8 cellular contexts compared by ENCODE assay signal in the genomic region with DNA sequence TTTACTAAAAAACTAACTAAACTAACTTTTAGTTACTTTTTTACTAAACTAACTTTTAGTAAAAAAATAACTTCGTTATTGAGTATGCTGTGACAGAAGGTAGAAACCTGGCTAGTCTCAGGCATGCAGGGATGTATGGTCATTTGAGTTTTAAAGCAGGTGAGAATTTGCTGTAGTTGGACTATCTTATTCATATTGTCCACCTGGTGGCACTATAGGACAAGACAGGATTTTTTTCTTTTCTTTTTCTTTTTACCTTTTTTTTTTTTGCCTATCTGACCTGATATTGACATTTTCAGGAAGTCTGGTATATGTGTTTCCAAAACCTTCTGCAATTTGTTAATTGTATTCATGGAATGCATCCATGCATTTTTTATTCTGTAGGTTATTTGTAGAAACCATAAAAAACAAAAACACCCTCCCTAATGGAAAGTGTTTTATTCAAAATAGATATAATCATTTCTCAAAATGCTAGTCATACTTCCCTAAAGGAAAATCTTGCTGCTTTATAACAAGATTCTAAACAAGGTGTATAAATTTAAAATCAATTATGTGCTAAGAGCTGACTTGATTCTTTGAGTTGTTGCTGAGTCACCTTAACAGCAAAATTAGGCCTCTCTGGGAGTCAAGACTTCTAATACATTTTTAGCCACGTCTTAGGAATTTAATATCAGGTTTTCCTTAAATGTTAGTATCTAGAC.
DNase-seq lines count a peak whose midpoint lies in the region; ATAC-seq, FAIRE-seq and TF ChIP-seq lines count a peak whose summit lies in the region.

No MANE protein-coding gene starts in this region.

- ATAC-seq in GM23338 (peak; percentile 34; the same call in 1 of the 3 replicates), pancreas (peak in 3 of 4 donors; percentile 75 to 82 (median 81))
- ATAC-seq in activated CD4-positive, CD25-positive, alpha-beta regulatory T cell treated with anti-CD3 and anti-CD28 coated beads, Interleukin-2, amount 50 U/mL, for 24 hours: no peak

- no peak overlapping the region for H2AFZ ChIP-seq in GM23338

- H3K27me3 ChIP-seq in GM23338 (ENCODE audit: insufficient read depth): no peaks in the 10 kb centered on the region
- H3K27me3 ChIP-seq in pancreas: no peaks in the 10 kb centered on the region

- DNase-seq in CD14-positive monocyte (ENCODE audit: low spot score) (no peak), GM23338 (ENCODE audit: low spot score) (peak; percentile 76), NCI-H2081 treated with DMSO at 0.1 percent for 48 hours (lab: John Stamatoyannopoulos, UW) (peak; percentile 44), cerebellar cortex (ENCODE audit: low spot score) (peak; percentile 57), pancreas (no peak), DMS79 (lab: John Stamatoyannopoulos, UW) (no peak), COLO668 (lab: John Stamatoyannopoulos, UW; ENCODE audit: unreplicated experiment) (no peak)

- H3K4me3 ChIP-seq in GM23338: no peak overlapping the region
- no peak overlapping the region for H3K4me3 ChIP-seq in pancreas

- no peaks in the 10 kb centered on the region for H3K9me3 Mint-ChIP-seq in CD14-positive monocyte
- peaks cover 9% of the 10 kb centered on the region; the same call in 1 of the 3 replicates for H3K9me3 Mint-ChIP-seq in GM23338

- peaks cover 0 to 4% (median 0%) of the 10 kb centered on the region in 3 donors for H3K27me3 Mint-ChIP-seq in CD14-positive monocyte (ENCODE audit: low read depth in 3 of 3)
- H3K27me3 Mint-ChIP-seq in GM23338 (ENCODE audit: insufficient read depth, low read depth, poor library complexity): no peaks in the 10 kb centered on the region

- H3K4me2 ChIP-seq in GM23338: no peak overlapping the region

- no peak overlapping the region for H3K27ac Mint-ChIP-seq in CD14-positive monocyte
- H3K27ac Mint-ChIP-seq in GM23338: no peak overlapping the region

- H3K4me1 ChIP-seq in GM23338 (ENCODE audit: insufficient read depth) (no peaks in the 10 kb centered on the region), pancreas (peaks cover 0 to 14% (median 0%) of the 10 kb centered on the region in 3 donors)

- no peaks in the 10 kb centered on the region for H3K9me2 ChIP-seq in GM23338 (ENCODE audit: insufficient read depth)

- peak; percentile 8 for TF ChIP-seq CTCF in CD14-positive monocyte (IDR thresholded peaks at IDR 0.05)
- peak; percentile 62 to 63 for TF ChIP-seq CTCF in GM23338 (conservative IDR thresholded peaks at IDR 0.05; ENCODE audit: low read depth in 2 of 2)
- TF ChIP-seq CTCF in pancreas (IDR thresholded peaks at IDR 0.05): peak in 3 of 4 donors; percentile 33 to 41 (median 36)

- H3K27ac ChIP-seq in GM23338 (ENCODE audit: low read depth): no peak overlapping the region
- H3K27ac ChIP-seq in pancreas: no peak overlapping the region

- H3F3A ChIP-seq in GM23338 (replicated peaks; ENCODE audit: low read depth): no peaks in the 10 kb centered on the region

- H3K36me3 Mint-ChIP-seq in CD14-positive monocyte (no peaks in the 10 kb centered on the region), GM23338 (ENCODE audit: low read depth) (no peaks in the 10 kb centered on the region)

- H4K20me1 ChIP-seq in GM23338 (replicated peaks; ENCODE audit: insufficient read depth): no peaks in the 10 kb centered on the region

- peak; percentile 39 for FAIRE-seq in pancreas (lab: Jason Lieb, UNC)

- 19 to 22% methylated on average over 2 of the region's 2 CpGs for WGBS in pancreas, 2 donors

- H3K9me3 ChIP-seq in pancreas: no peaks in the 10 kb centered on the region

- H3K36me3 ChIP-seq in GM23338 (ENCODE audit: insufficient read depth) (no peaks in the 10 kb centered on the region), pancreas (no peaks in the 10 kb centered on the region)

- H3K4me3 Mint-ChIP-seq in CD14-positive monocyte (no peak overlapping the region), GM23338 (no peak overlapping the region)

- intact Hi-C loops in CD14-positive monocyte (cut with micrococcal nuclease): no loop called here
- intact Hi-C loops in pancreas (cut with DNase I): no loop called here

- H3K79me2 ChIP-seq in GM23338 (replicated peaks; ENCODE audit: insufficient read depth): no peaks in the 10 kb centered on the region

- H3K4me1 Mint-ChIP-seq in CD14-positive monocyte (no peaks in the 10 kb centered on the region), GM23338 (peaks cover 2% of the 10 kb centered on the region; the same call in 1 of the 3 replicates)

TF ChIP-seq in GM23338, 12 proteins besides CTCF, POLR2A, EP300 and RAD21 (continues in another document):
- TF ChIP-seq, protein P1, sequence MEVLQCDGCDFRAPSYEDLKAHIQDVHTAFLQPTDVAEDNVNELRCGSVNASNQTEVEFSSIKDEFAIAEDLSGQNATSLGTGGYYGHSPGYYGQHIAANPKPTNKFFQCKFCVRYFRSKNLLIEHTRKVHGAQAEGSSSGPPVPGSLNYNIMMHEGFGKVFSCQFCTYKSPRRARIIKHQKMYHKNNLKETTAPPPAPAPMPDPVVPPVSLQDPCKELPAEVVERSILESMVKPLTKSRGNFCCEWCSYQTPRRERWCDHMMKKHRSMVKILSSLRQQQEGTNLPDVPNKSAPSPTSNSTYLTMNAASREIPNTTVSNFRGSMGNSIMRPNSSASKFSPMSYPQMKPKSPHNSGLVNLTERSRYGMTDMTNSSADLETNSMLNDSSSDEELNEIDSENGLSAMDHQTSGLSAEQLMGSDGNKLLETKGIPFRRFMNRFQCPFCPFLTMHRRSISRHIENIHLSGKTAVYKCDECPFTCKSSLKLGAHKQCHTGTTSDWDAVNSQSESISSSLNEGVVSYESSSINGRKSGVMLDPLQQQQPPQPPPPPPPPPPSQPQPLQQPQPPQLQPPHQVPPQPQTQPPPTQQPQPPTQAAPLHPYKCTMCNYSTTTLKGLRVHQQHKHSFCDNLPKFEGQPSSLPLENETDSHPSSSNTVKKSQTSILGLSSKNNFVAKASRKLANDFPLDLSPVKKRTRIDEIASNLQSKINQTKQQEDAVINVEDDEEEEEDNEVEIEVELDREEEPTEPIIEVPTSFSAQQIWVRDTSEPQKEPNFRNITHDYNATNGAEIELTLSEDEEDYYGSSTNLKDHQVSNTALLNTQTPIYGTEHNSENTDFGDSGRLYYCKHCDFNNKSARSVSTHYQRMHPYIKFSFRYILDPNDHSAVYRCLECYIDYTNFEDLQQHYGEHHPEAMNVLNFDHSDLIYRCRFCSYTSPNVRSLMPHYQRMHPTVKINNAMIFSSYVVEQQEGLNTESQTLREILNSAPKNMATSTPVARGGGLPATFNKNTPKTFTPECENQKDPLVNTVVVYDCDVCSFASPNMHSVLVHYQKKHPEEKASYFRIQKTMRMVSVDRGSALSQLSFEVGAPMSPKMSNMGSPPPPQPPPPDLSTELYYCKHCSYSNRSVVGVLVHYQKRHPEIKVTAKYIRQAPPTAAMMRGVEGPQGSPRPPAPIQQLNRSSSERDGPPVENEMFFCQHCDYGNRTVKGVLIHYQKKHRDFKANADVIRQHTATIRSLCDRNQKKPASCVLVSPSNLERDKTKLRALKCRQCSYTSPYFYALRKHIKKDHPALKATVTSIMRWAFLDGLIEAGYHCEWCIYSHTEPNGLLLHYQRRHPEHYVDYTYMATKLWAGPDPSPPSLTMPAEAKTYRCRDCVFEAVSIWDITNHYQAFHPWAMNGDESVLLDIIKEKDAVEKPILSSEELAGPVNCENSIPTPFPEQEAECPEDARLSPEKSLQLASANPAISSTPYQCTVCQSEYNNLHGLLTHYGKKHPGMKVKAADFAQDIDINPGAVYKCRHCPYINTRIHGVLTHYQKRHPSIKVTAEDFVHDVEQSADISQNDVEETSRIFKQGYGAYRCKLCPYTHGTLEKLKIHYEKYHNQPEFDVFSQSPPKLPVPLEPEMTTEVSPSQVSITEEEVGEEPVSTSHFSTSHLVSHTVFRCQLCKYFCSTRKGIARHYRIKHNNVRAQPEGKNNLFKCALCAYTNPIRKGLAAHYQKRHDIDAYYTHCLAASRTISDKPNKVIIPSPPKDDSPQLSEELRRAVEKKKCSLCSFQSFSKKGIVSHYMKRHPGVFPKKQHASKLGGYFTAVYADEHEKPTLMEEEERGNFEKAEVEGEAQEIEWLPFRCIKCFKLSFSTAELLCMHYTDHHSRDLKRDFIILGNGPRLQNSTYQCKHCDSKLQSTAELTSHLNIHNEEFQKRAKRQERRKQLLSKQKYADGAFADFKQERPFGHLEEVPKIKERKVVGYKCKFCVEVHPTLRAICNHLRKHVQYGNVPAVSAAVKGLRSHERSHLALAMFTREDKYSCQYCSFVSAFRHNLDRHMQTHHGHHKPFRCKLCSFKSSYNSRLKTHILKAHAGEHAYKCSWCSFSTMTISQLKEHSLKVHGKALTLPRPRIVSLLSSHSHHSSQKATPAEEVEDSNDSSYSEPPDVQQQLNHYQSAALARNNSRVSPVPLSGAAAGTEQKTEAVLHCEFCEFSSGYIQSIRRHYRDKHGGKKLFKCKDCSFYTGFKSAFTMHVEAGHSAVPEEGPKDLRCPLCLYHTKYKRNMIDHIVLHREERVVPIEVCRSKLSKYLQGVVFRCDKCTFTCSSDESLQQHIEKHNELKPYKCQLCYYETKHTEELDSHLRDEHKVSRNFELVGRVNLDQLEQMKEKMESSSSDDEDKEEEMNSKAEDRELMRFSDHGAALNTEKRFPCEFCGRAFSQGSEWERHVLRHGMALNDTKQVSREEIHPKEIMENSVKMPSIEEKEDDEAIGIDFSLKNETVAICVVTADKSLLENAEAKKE (CRISPR knock-in tag; IDR thresholded peaks at IDR 0.05): no peak
- TF ChIP-seq NANOG (IDR thresholded peaks at IDR 0.05; ENCODE audit: borderline replicate concordance): no peak
- no peak for TF ChIP-seq STAT1 (IDR thresholded peaks at IDR 0.05; ENCODE audit: unreplicated experiment)
- no peak for TF ChIP-seq ZNF114 (CRISPR knock-in tag; IDR thresholded peaks at IDR 0.05)
- no peak for TF ChIP-seq EZH2phosphoT487 (IDR thresholded peaks at IDR 0.05; ENCODE audit: unreplicated experiment)
- no peak for TF ChIP-seq ZNF331 (CRISPR knock-in tag; IDR thresholded peaks at IDR 0.05; ENCODE audit: low read depth)
- no peak for TF ChIP-seq JUNB (IDR thresholded peaks at IDR 0.05; ENCODE audit: unreplicated experiment)
- TF ChIP-seq POLR2AphosphoS5 (IDR thresholded peaks at IDR 0.05; ENCODE audit: low read depth): no peak

Comparison
In these comparisons a context has a peak if more than half of its experiments do, and no peak if none do; other contexts are left out.
1. DNase-seq: peak in GM23338 (single experiment), NCI-H2081 treated with DMSO at 0.1 percent for 48 hours (single experiment) and cerebellar cortex (single experiment); none in CD14-positive monocyte (single experiment), pancreas (0 of 6), DMS79 (single experiment) and COLO668 (single experiment).
2. CTCF ChIP-seq: peak in every context shown above with its lines; median percentile 62 in GM23338; 36 in pancreas; 8 in CD14-positive monocyte.
3. ATAC-seq: peak in GM23338 (single experiment) and pancreas (3 of 4); none in activated CD4-positive, CD25-positive, alpha-beta regulatory T cell treated with anti-CD3 and anti-CD28 coated beads, Interleukin-2, amount 50 U/mL, for 24 hours (0 of 2).